Comparison of ENCODE assay signal across 23 cellular contexts in the genomic region with DNA sequence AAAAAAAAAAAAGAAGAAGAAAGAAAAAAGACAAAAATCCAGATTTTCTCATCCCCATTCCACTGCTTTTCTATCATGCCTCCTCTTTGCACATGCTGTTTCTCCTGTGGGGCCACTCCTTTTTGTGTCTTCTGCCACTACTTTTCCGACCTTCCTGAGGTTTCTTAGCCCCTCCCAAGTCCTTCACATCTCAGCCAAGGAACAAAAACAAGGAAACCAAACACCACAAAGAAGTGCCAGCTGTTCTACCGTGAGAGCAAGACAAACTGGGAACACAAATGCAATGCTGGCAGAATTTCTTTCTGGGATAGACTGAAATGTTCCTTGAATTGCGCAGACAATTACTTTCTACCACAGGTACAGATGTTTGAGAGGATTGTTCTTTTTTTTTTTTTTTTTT.
DNase-seq lines count a peak whose midpoint lies in the region; ATAC-seq and TF ChIP-seq lines count a peak whose summit lies in the region.
"Had no signal": no experiment of that assay in that cellular context is flagged by ENCODE, and none has a peak within 500 bp of the region (broad histone marks: within the 10 kb centered on the region; RNA-seq: fewer than 3 reads in every experiment).

No MANE protein-coding gene starts in this region.

- H3K27ac ChIP-seq in HEK293 (ENCODE audit: extremely low read depth, low read depth, low read length), result no peak overlapping the region
- no peak overlapping the region for H3K27ac ChIP-seq in mesenchymal stem cell (ENCODE audit: low read length, poor library complexity, severe bottlenecking)
- H3K27ac ChIP-seq: spleen, VCaP had no signal

- H3K4me2 ChIP-seq in mesenchymal stem cell (ENCODE audit: low read length, poor library complexity, severe bottlenecking), result no peak overlapping the region

- H3K36me3 ChIP-seq in HEK293 (ENCODE audit: control insufficient read depth in 2 of 2, insufficient read depth in 1 of 2, low read length in 2 of 2), result no peaks in the 10 kb centered on the region
- H3K36me3 ChIP-seq in mesenchymal stem cell (ENCODE audit: control insufficient read depth in 1 of 2, insufficient read depth in 2 of 2, low read depth in 1 of 2, low read length in 2 of 2), result no peaks in the 10 kb centered on the region
- H3K36me3 ChIP-seq: BE2C, right atrium auricular region, spleen, tibial artery had no signal

- H3K4ac ChIP-seq in mesenchymal stem cell (ENCODE audit: low read depth in 1 of 2, low read length in 2 of 2), result no peak overlapping the region

- no peak overlapping the region for H2BK120ac ChIP-seq in mesenchymal stem cell (ENCODE audit: low read depth, low read length)

- H3K4me1 Mint-ChIP-seq in WTC11, result peaks cover 54% of the 10 kb centered on the region

- no peaks in the 10 kb centered on the region for H3K27me3 Mint-ChIP-seq in WTC11 (ENCODE audit: low read depth)
- H3K27me3 Mint-ChIP-seq: brain had no signal

- H3K23ac ChIP-seq in mesenchymal stem cell (ENCODE audit: low read length in 2 of 2), result no peak overlapping the region

- H3K4me3 ChIP-seq in AG10803 (ENCODE audit: low read length) (no peak overlapping the region), HEK293 (ENCODE audit: low read depth, low read length) (no peak overlapping the region), mesenchymal stem cell (ENCODE audit: insufficient read depth in 1 of 2, low read depth in 1 of 2, low read length in 2 of 2) (no peak overlapping the region)
- H3K4me3 ChIP-seq: lung, right atrium auricular region, spleen, tibial artery had no signal

- no peak overlapping the region for H3K18ac ChIP-seq in mesenchymal stem cell (ENCODE audit: low read depth in 1 of 2, low read length in 2 of 2)

- H3K79me1 ChIP-seq in mesenchymal stem cell (replicated peaks; ENCODE audit: low read length, poor library complexity, severe bottlenecking), result peaks cover 9% of the 10 kb centered on the region

- H4K91ac ChIP-seq in mesenchymal stem cell (ENCODE audit: low read length), result no peak overlapping the region

- peaks cover 8% of the 10 kb centered on the region for H3K4me1 ChIP-seq in HEK293 (ENCODE audit: control insufficient read depth, insufficient read depth, low read length)
- peaks cover 15% of the 10 kb centered on the region for H3K4me1 ChIP-seq in mesenchymal stem cell (ENCODE audit: control insufficient read depth, insufficient read depth, low read depth, low read length)
- H3K4me1 ChIP-seq: BE2C had no signal

- WGBS in mesenchymal stem cell, result 51% methylated on average over 3 of the region's 3 CpGs

- peak; percentile 51 for ATAC-seq in WTC11
- ATAC-seq in HG03196 (IDR thresholded peaks at IDR 0.05; ENCODE audit: unreplicated experiment), result no peak
- ATAC-seq in HG03520 (IDR thresholded peaks at IDR 0.05; ENCODE audit: unreplicated experiment), result no peak
- ATAC-seq in left cardiac atrium, result no peak

- no peak overlapping the region for H2AFZ ChIP-seq in mesenchymal stem cell (ENCODE audit: low read depth, low read length)

- H3K4me3 Mint-ChIP-seq in WTC11, result no peak overlapping the region

- no peak for TF ChIP-seq CTCF in AG10803 (conservative IDR thresholded peaks at IDR 0.05; ENCODE audit: low read length)
- no peak for TF ChIP-seq CTCF in HEK293 (tag by site-specific recombination; IDR thresholded peaks at IDR 0.05)
- no peak for TF ChIP-seq CTCF in WTC11 (IDR thresholded peaks at IDR 0.05)

- CTCF ChIA-PET in HEK293 (lab: Yijun Ruan, JAX) (no interaction called here), WTC11 (lab: Charles Lee) (interaction anchor here (0.7 to 1.6 kb wide), 4 partner anchors 22 to 308 kb away, joined by 3 read pairs; a partner anchor contains a TSS)

- intact Hi-C loops in left cardiac atrium (cut with DNase I), result no loop called here

- H3K36me3 Mint-ChIP-seq in WTC11, result 0 out of 2 replicates have a peak, but pooled peaks cover 3% of the 10 kb centered on the region

- no peak overlapping the region for H2BK5ac ChIP-seq in mesenchymal stem cell (ENCODE audit: low read depth, low read length, poor library complexity, severe bottlenecking)

- H2AK5ac ChIP-seq in mesenchymal stem cell (ENCODE audit: low read length, severe bottlenecking), result no peak overlapping the region

- no peak overlapping the region for H3K9ac ChIP-seq in mesenchymal stem cell (ENCODE audit: low read length)

- H2BK12ac ChIP-seq in mesenchymal stem cell (ENCODE audit: low read length in 2 of 2), result no peak overlapping the region

- peaks cover 4% of the 10 kb centered on the region for H3K9me3 Mint-ChIP-seq in WTC11

- H3K27ac Mint-ChIP-seq in WTC11, result peak overlapping the region; percentile 85

- H3K9me3 ChIP-seq in HEK293 (ENCODE audit: control insufficient read depth, insufficient read depth, low read depth, low read length) (no peaks in the 10 kb centered on the region), mesenchymal stem cell (ENCODE audit: control insufficient read depth, low read length) (no peaks in the 10 kb centered on the region)
- H3K9me3 ChIP-seq: BE2C, right atrium auricular region, spleen, tibial artery had no signal

- peak; percentile 55 for DNase-seq in AG10803 (ENCODE audit: low read depth)
- no peak for DNase-seq in WTC11 (ENCODE audit: low spot score)
- peak; percentile 79 for DNase-seq in mesenchymal stem cell
- no peak for DNase-seq in islet precursor cell
- DNase-seq in left cardiac atrium, result no peak
- DNase-seq: activated CD4-positive, alpha-beta T cell treated with anti-CD3 and anti-CD28 coated beads for 48 hours; activated gamma-delta T cell; activated T-cell treated with anti-CD3 and anti-CD28 coated beads, Interleukin-2, amount 50 U/mL, for 1 hour; BE2C; KBM-7; MM.1S; NCI-H2029; NCI-H446 treated with DMSO at 0.1 percent for 48 hours; Right ventricle myocardium superior; spleen; tibial artery had no signal

- H3K27me3 ChIP-seq in mesenchymal stem cell (ENCODE audit: control insufficient read depth in 1 of 2, insufficient read depth in 1 of 2, low read length in 2 of 2), result no peaks in the 10 kb centered on the region
- H3K27me3 ChIP-seq: BE2C, right atrium auricular region, spleen, tibial artery had no signal

- H3K14ac ChIP-seq in mesenchymal stem cell (ENCODE audit: low read length in 2 of 2), result no peak overlapping the region

- H2BK15ac ChIP-seq in mesenchymal stem cell (ENCODE audit: low read depth, poor library complexity, severe bottlenecking), result no peak overlapping the region

- no peak overlapping the region for H4K8ac ChIP-seq in mesenchymal stem cell (ENCODE audit: low read length)

- POLR2A ChIA-PET in HEK293 (lab: Yijun Ruan, JAX), result no interaction called here
- POLR2A ChIA-PET in WTC11 (lab: Charles Lee), result interaction anchor here (0.6 kb wide), 1 partner anchor 658 kb away, joined by 4 read pairs; no protein-coding TSS in a partner anchor

TF ChIP-seq in HEK293, 187 proteins besides CTCF, POLR2A, EP300 and RAD21:
- no peak for TF ChIP-seq ZNF76 (tag by site-specific recombination; IDR thresholded peaks at IDR 0.05; ENCODE audit: borderline replicate concordance, low read depth)
- TF ChIP-seq IKZF3 (tag by site-specific recombination; IDR thresholded peaks at IDR 0.05), result 0 out of 2 replicates have a peak, but pooled peaks have one; percentile 27

TF ChIP-seq in WTC11, 78 proteins besides CTCF, POLR2A, EP300 and RAD21 (continues in another document):
- TF ChIP-seq, protein P1, sequence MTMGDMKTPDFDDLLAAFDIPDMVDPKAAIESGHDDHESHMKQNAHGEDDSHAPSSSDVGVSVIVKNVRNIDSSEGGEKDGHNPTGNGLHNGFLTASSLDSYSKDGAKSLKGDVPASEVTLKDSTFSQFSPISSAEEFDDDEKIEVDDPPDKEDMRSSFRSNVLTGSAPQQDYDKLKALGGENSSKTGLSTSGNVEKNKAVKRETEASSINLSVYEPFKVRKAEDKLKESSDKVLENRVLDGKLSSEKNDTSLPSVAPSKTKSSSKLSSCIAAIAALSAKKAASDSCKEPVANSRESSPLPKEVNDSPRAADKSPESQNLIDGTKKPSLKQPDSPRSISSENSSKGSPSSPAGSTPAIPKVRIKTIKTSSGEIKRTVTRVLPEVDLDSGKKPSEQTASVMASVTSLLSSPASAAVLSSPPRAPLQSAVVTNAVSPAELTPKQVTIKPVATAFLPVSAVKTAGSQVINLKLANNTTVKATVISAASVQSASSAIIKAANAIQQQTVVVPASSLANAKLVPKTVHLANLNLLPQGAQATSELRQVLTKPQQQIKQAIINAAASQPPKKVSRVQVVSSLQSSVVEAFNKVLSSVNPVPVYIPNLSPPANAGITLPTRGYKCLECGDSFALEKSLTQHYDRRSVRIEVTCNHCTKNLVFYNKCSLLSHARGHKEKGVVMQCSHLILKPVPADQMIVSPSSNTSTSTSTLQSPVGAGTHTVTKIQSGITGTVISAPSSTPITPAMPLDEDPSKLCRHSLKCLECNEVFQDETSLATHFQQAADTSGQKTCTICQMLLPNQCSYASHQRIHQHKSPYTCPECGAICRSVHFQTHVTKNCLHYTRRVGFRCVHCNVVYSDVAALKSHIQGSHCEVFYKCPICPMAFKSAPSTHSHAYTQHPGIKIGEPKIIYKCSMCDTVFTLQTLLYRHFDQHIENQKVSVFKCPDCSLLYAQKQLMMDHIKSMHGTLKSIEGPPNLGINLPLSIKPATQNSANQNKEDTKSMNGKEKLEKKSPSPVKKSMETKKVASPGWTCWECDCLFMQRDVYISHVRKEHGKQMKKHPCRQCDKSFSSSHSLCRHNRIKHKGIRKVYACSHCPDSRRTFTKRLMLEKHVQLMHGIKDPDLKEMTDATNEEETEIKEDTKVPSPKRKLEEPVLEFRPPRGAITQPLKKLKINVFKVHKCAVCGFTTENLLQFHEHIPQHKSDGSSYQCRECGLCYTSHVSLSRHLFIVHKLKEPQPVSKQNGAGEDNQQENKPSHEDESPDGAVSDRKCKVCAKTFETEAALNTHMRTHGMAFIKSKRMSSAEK (CRISPR knock-in tag; IDR thresholded peaks at IDR 0.05; ENCODE audit: borderline replicate concordance), result no peak
- TF ChIP-seq, protein P2, sequence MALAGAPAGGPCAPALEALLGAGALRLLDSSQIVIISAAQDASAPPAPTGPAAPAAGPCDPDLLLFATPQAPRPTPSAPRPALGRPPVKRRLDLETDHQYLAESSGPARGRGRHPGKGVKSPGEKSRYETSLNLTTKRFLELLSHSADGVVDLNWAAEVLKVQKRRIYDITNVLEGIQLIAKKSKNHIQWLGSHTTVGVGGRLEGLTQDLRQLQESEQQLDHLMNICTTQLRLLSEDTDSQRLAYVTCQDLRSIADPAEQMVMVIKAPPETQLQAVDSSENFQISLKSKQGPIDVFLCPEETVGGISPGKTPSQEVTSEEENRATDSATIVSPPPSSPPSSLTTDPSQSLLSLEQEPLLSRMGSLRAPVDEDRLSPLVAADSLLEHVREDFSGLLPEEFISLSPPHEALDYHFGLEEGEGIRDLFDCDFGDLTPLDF (CRISPR knock-in tag; IDR thresholded peaks at IDR 0.05), result no peak
- TF ChIP-seq, protein P3, sequence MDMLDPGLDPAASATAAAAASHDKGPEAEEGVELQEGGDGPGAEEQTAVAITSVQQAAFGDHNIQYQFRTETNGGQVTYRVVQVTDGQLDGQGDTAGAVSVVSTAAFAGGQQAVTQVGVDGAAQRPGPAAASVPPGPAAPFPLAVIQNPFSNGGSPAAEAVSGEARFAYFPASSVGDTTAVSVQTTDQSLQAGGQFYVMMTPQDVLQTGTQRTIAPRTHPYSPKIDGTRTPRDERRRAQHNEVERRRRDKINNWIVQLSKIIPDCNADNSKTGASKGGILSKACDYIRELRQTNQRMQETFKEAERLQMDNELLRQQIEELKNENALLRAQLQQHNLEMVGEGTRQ (CRISPR knock-in tag; IDR thresholded peaks at IDR 0.05), result no peak
- TF ChIP-seq IRF2 (CRISPR knock-in tag; IDR thresholded peaks at IDR 0.05; ENCODE audit: borderline replicate concordance, low read depth), result no peak

Comparison
In these comparisons a context has a peak if more than half of its experiments do, and no peak if none do; other contexts are left out.
1. DNase-seq: peak in AG10803 (single experiment) and mesenchymal stem cell (single experiment); none in WTC11 (single experiment), islet precursor cell (single experiment) and left cardiac atrium (single experiment).